ENCODE assay signal across 8 cellular contexts in the genomic region with DNA sequence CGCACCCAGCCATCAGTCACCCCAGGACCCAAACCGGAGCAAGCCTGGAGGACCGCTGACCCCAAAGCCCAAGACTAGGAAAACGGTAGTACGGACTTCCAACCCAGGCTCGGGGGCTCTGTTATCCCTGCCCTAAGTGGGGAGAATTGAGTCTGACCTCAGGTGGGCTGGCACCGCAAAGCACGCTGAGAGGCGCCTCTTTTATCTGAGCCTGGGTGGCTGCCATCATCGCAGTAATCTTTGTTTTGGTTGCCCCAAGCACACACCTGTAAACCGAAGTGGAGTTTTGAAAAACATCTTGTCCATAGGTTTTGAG. TPM values are rescaled to one million over a fixed set of nuclear protein-coding genes. Genes with fewer than 3 reads are reported as not detected.
DNase-seq lines count a peak whose midpoint lies in the region; ATAC-seq, FAIRE-seq and TF ChIP-seq lines count a peak whose summit lies in the region.

No MANE protein-coding gene starts in this region.

- H3K4me1 ChIP-seq in left ventricle myocardium inferior = peaks cover 57% of the 10 kb centered on the region
- peaks cover 0 to under 1% of the 10 kb centered on the region in 2 donors for H3K4me1 ChIP-seq in small intestine (ENCODE audit: control insufficient read depth in 2 of 2, insufficient read depth in 1 of 2, low read depth in 1 of 2, low read length in 1 of 2)

- H3K27me3 Mint-ChIP-seq in T-helper 17 cell = peaks cover 59% of the 10 kb centered on the region

- peaks cover 2% of the 10 kb centered on the region for H3K36me3 Mint-ChIP-seq in T-helper 17 cell (ENCODE audit: low read depth)

- H3K27me3 ChIP-seq in left ventricle myocardium inferior (ENCODE audit: low read depth) (no peaks in the 10 kb centered on the region), small intestine (ENCODE audit: control insufficient read depth in 2 of 2, insufficient read depth in 2 of 2, low read length in 2 of 2) (no peaks in the 10 kb centered on the region)

- FAIRE-seq in small intestine (lab: Jason Lieb, UNC) = no peak

- no peaks in the 10 kb centered on the region for H3K36me3 ChIP-seq in left ventricle myocardium inferior
- no peaks in the 10 kb centered on the region for H3K36me3 ChIP-seq in small intestine (ENCODE audit: control insufficient read depth in 2 of 2, insufficient read depth in 2 of 2, low read length in 2 of 2)

- H3K27ac ChIP-seq in left ventricle myocardium inferior (replicated peaks) = peak overlapping the region; percentile 93
- peak overlapping the region in 1 of 2 donors; percentile 86 for H3K27ac ChIP-seq in small intestine (ENCODE audit: low read depth in 1 of 2, low read length in 1 of 2)

- no peak for TF ChIP-seq CTCF in left ventricle myocardium inferior (IDR thresholded peaks at IDR 0.05; ENCODE audit: borderline replicate concordance)

- H3K4me3 ChIP-seq in left ventricle myocardium inferior = peak overlapping the region; percentile 83
- peak overlapping the region; percentile 63 to 94 for H3K4me3 ChIP-seq in small intestine (ENCODE audit: low read depth in 1 of 2, low read length in 2 of 2)

- peak; percentile 1 for ATAC-seq in GM19455 (IDR thresholded peaks at IDR 0.05; ENCODE audit: unreplicated experiment)
- ATAC-seq in T-helper 17 cell = no peak
- ATAC-seq in GM18861 (IDR thresholded peaks at IDR 0.05; ENCODE audit: unreplicated experiment) = no peak

- peaks cover 3% of the 10 kb centered on the region for H3K4me1 Mint-ChIP-seq in T-helper 17 cell

- H3K27ac Mint-ChIP-seq in T-helper 17 cell = no peak overlapping the region

- H3K9me3 ChIP-seq in T-helper 17 cell (ENCODE audit: control insufficient read depth, low read length, poor library complexity, severe bottlenecking) (peaks cover 3% of the 10 kb centered on the region), left ventricle myocardium inferior (replicated peaks) (no peaks in the 10 kb centered on the region), small intestine (ENCODE audit: control insufficient read depth, low read depth) (no peaks in the 10 kb centered on the region)

- WGBS in small intestine, 3 donors = 2 to 13% (median 6%) methylated on average over 11 of the region's 11 CpGs

- intact Hi-C loops in left ventricle myocardium inferior (cut with micrococcal nuclease) = no loop called here

- peak overlapping the region; percentile 66 for H3K4me3 Mint-ChIP-seq in T-helper 17 cell

- DNase-seq in T-helper 17 cell = no peak
- no peak for DNase-seq in left ventricle myocardium inferior
- peak; percentile 13 for DNase-seq in small intestine
- DNase-seq in HK-2 (ENCODE audit: unreplicated experiment) = no peak
- DNase-seq in ureter (ENCODE audit: low spot score) = no peak
- DNase-seq in cerebellar cortex (ENCODE audit: low spot score) = no peak

RNA-seq across cellular contexts. Expression of gene SH3RF1, which starts 0.9 kb away (rescaled TPM):
- total RNA-seq in T-helper 17 cell = under 1 TPM; 0.16 to 0.42 TPM
- total RNA-seq in left ventricle myocardium inferior = 8.8 TPM
- polyA plus RNA-seq in small intestine = 10 to 100 TPM; 10.7 to 12.2 (median 10.8) TPM
- 33.2 TPM for total RNA-seq in ureter
